Comparison of ENCODE assay signal across 8 cellular contexts in the genomic region with DNA sequence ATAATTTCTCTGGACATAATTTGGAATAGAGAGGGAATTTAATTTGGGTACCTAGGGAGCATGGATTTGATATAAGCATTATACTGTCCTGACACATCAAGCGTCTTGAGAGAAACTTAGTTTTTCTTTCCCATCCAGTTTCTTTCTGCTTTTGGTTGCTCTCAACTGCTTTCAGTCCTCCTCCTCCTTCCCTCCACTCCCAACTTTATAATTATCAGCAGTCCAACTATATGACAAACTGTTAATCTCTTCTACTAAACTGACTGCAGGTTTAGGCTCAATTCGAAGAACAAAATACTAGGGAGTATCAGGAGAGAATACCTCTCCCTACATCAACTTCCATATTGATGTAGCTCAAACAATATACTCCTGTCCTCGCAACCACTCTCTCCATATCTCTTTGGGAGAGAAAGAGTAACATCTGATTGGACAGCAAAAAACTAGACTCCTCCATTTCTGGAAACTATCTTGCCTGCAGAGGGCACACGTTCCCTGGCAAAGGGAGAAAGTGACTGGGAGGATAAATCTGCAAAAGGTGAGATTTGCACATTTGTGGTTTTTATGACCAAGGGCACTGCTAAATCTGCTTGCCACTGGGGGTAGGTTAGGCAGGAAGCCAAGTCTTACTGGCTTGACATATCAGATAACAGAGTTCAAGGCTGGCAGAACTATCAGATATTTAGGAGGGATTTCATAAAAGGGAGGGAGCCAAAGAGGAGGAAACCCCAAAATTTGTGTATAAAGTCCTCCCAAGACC. TPM values are rescaled to one million over a fixed set of nuclear protein-coding genes. Genes with fewer than 3 reads are reported as not detected.
DNase-seq lines count a peak whose midpoint lies in the region; ATAC-seq and TF ChIP-seq lines count a peak whose summit lies in the region.

No MANE protein-coding gene starts in this region.

- no peaks in the 10 kb centered on the region for H3F3A ChIP-seq in GM23338 (replicated peaks; ENCODE audit: low read depth)

- no peaks in the 10 kb centered on the region for H3K27me3 ChIP-seq in GM23338 (ENCODE audit: insufficient read depth)

- ATAC-seq in GM23338 (peak; percentile 85), esophagus mucosa (peak; percentile 49), HG02852 (IDR thresholded peaks at IDR 0.05; ENCODE audit: unreplicated experiment) (no peak)

- no peaks in the 10 kb centered on the region for H3K9me3 Mint-ChIP-seq in GM23338
- H3K9me3 Mint-ChIP-seq in activated CD4-positive, alpha-beta T cell treated with anti-CD3 and anti-CD28 coated beads, Interleukin-2, amount 10 ng/mL, durations not matched to agents 7 days and 5 days: no peaks in the 10 kb centered on the region
- H3K9me3 Mint-ChIP-seq in nephron progenitor cell: no peaks in the 10 kb centered on the region

- in situ Hi-C loops in Caki2 (cut with HindIII; ENCODE audit: low pct_unique_long_range_greater_than_20kb, low sequenced_read_pairs): no loop called here

- H3K36me3 ChIP-seq in GM23338 (ENCODE audit: insufficient read depth): no peaks in the 10 kb centered on the region

- peak; percentile 83 to 89 for TF ChIP-seq CTCF in GM23338 (conservative IDR thresholded peaks at IDR 0.05; ENCODE audit: low read depth in 2 of 2)
- TF ChIP-seq CTCF in nephron progenitor cell (IDR thresholded peaks at IDR 0.05): peak; percentile 42

- H3K4me3 Mint-ChIP-seq in GM23338 (no peak overlapping the region), nephron progenitor cell (no peak overlapping the region)
- H3K4me3 Mint-ChIP-seq in activated CD4-positive, alpha-beta T cell treated with anti-CD3 and anti-CD28 coated beads, Interleukin-2, amount 10 ng/mL, durations not matched to agents 7 days and 5 days: no peak overlapping the region

- no peaks in the 10 kb centered on the region for H4K20me1 ChIP-seq in GM23338 (replicated peaks; ENCODE audit: insufficient read depth)

- H3K36me3 Mint-ChIP-seq in GM23338 (ENCODE audit: low read depth) (no peaks in the 10 kb centered on the region), nephron progenitor cell (ENCODE audit: low read depth) (no peaks in the 10 kb centered on the region)
- no peaks in the 10 kb centered on the region for H3K36me3 Mint-ChIP-seq in activated CD4-positive, alpha-beta T cell treated with anti-CD3 and anti-CD28 coated beads, Interleukin-2, amount 10 ng/mL, durations not matched to agents 7 days and 5 days (ENCODE audit: low read depth)

- H3K27ac ChIP-seq in GM23338 (ENCODE audit: low read depth): no peak overlapping the region

- peaks cover 3% of the 10 kb centered on the region for H3K27me3 Mint-ChIP-seq in GM23338 (ENCODE audit: insufficient read depth, low read depth, poor library complexity)
- H3K27me3 Mint-ChIP-seq in activated CD4-positive, alpha-beta T cell treated with anti-CD3 and anti-CD28 coated beads, Interleukin-2, amount 10 ng/mL, durations not matched to agents 7 days and 5 days: no peaks in the 10 kb centered on the region
- no peaks in the 10 kb centered on the region for H3K27me3 Mint-ChIP-seq in nephron progenitor cell (ENCODE audit: low read depth, poor library complexity)

- H3K4me1 ChIP-seq in GM23338 (ENCODE audit: insufficient read depth): no peaks in the 10 kb centered on the region

- H3K27ac Mint-ChIP-seq in GM23338: peak overlapping the region; percentile 74
- H3K27ac Mint-ChIP-seq in activated CD4-positive, alpha-beta T cell treated with anti-CD3 and anti-CD28 coated beads, Interleukin-2, amount 10 ng/mL, durations not matched to agents 7 days and 5 days: no peak overlapping the region
- peak overlapping the region; percentile 14 for H3K27ac Mint-ChIP-seq in nephron progenitor cell

- CTCF ChIA-PET in activated CD4-positive, alpha-beta T cell treated with anti-CD3 and anti-CD28 coated beads, Interleukin-2, amount 10 ng/mL, durations not matched to agents 7 days and 5 days (lab: Charles Lee): interaction anchor here (0.6 kb wide), 1 partner anchor 450 kb away, joined by 3 read pairs; no protein-coding TSS in a partner anchor

- no peaks in the 10 kb centered on the region for H3K79me2 ChIP-seq in GM23338 (replicated peaks; ENCODE audit: insufficient read depth)

- POLR2A ChIA-PET in activated CD4-positive, alpha-beta T cell treated with anti-CD3 and anti-CD28 coated beads, Interleukin-2, amount 10 ng/mL, durations not matched to agents 7 days and 5 days (lab: Charles Lee): no interaction called here

- H3K4me2 ChIP-seq in GM23338: no peak overlapping the region

- peak overlapping the region; percentile 15 for H2AFZ ChIP-seq in GM23338

- H3K9me2 ChIP-seq in GM23338 (ENCODE audit: insufficient read depth): no peaks in the 10 kb centered on the region

- H3K4me3 ChIP-seq in GM23338: no peak overlapping the region

- H3K4me1 Mint-ChIP-seq in GM23338 (peaks cover 5% of the 10 kb centered on the region; the same call in 2 of the 3 replicates), nephron progenitor cell (peaks cover 7% of the 10 kb centered on the region)
- H3K4me1 Mint-ChIP-seq in activated CD4-positive, alpha-beta T cell treated with anti-CD3 and anti-CD28 coated beads, Interleukin-2, amount 10 ng/mL, durations not matched to agents 7 days and 5 days: peaks cover 14% of the 10 kb centered on the region

- DNase-seq in Caki2 (ENCODE audit: low read depth) (peak; percentile 62), GM23338 (ENCODE audit: low spot score) (peak; percentile 73), NCI-H345 (lab: John Stamatoyannopoulos, UW) (peak; percentile 28), nephron progenitor cell (peak; percentile 16), cerebellar nuclear complex (lab: John Stamatoyannopoulos, UW) (no peak)
- peak; percentile 69 for DNase-seq in activated CD4-positive, alpha-beta T cell treated with anti-CD3 and anti-CD28 coated beads, Interleukin-2, amount 10 ng/mL, durations not matched to agents 7 days and 5 days

TF ChIP-seq in GM23338, 12 proteins besides CTCF, POLR2A, EP300 and RAD21 (continues in another document):
- TF ChIP-seq EZH2phosphoT487 (IDR thresholded peaks at IDR 0.05; ENCODE audit: unreplicated experiment): no peak
- TF ChIP-seq, protein P1, sequence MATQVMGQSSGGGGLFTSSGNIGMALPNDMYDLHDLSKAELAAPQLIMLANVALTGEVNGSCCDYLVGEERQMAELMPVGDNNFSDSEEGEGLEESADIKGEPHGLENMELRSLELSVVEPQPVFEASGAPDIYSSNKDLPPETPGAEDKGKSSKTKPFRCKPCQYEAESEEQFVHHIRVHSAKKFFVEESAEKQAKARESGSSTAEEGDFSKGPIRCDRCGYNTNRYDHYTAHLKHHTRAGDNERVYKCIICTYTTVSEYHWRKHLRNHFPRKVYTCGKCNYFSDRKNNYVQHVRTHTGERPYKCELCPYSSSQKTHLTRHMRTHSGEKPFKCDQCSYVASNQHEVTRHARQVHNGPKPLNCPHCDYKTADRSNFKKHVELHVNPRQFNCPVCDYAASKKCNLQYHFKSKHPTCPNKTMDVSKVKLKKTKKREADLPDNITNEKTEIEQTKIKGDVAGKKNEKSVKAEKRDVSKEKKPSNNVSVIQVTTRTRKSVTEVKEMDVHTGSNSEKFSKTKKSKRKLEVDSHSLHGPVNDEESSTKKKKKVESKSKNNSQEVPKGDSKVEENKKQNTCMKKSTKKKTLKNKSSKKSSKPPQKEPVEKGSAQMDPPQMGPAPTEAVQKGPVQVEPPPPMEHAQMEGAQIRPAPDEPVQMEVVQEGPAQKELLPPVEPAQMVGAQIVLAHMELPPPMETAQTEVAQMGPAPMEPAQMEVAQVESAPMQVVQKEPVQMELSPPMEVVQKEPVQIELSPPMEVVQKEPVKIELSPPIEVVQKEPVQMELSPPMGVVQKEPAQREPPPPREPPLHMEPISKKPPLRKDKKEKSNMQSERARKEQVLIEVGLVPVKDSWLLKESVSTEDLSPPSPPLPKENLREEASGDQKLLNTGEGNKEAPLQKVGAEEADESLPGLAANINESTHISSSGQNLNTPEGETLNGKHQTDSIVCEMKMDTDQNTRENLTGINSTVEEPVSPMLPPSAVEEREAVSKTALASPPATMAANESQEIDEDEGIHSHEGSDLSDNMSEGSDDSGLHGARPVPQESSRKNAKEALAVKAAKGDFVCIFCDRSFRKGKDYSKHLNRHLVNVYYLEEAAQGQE (IDR thresholded peaks at IDR 0.05; ENCODE audit: unreplicated experiment): no peak

RNA-seq across cellular contexts. Expression of a gene that starts 40.1 kb away (rescaled TPM):
- total RNA-seq in Caki2 (2014; rRNA removed; shearing (Covaris generic); ENCODE audit: low replicate concordance): 3.4 and 11.0 TPM in 2 replicates
- total RNA-seq in GM23338 (2014; rRNA removed; shearing (Covaris generic)): 5.6 and 7.2 TPM in 2 replicates
- 1.6 and 2.2 TPM in 2 replicates for polyA plus RNA-seq in GM23338 (2016; fragmentation: Nextera tagmentation; extraction: Ambion mirVana)
- total RNA-seq in activated CD4-positive, alpha-beta T cell treated with anti-CD3 and anti-CD28 coated beads, Interleukin-2, amount 10 ng/mL, durations not matched to agents 7 days and 5 days: 1 to 10 TPM; 6.6 to 7.6 TPM
- total RNA-seq in esophagus mucosa: 1.5 TPM

Comparison
In these comparisons a context has a peak if more than half of its experiments do, and no peak if none do; other contexts are left out.
1. DNase-seq: peak in Caki2 (single experiment), GM23338 (single experiment), NCI-H345 (single experiment), activated CD4-positive, alpha-beta T cell treated with anti-CD3 and anti-CD28 coated beads, Interleukin-2, amount 10 ng/mL, durations not matched to agents 7 days and 5 days (single experiment) and nephron progenitor cell (single experiment); none in cerebellar nuclear complex (0 of 2).